ENCODE assay signal across 1 cellular context in genomic region chr2:76612764-76613163, GRCh38.
TF ChIP-seq lines count a peak whose summit lies in the region.

No MANE protein-coding gene starts in this region.

TF ChIP-seq in WTC11, 78 proteins besides CTCF, POLR2A, EP300 and RAD21 (continued from another document):
- TF ChIP-seq E2F4 (CRISPR knock-in tag; IDR thresholded peaks at IDR 0.05; ENCODE audit: borderline replicate concordance, low read depth) (no peak), MXD4 (CRISPR knock-in tag; IDR thresholded peaks at IDR 0.05; ENCODE audit: borderline replicate concordance) (peak; percentile 43; the same call in 1 of the 2 replicates), SMAD4 (CRISPR knock-in tag; IDR thresholded peaks at IDR 0.05) (no peak), ZNF425 (CRISPR knock-in tag; conservative IDR thresholded peaks at IDR 0.05) (no peak), FOXP4 (CRISPR knock-in tag; IDR thresholded peaks at IDR 0.05) (no peak), E2F5 (CRISPR knock-in tag; IDR thresholded peaks at IDR 0.05) (no peak), ZNF219 (CRISPR knock-in tag; IDR thresholded peaks at IDR 0.05; ENCODE audit: borderline replicate concordance) (no peak), NFYB (CRISPR knock-in tag; conservative IDR thresholded peaks at IDR 0.05; ENCODE audit: low read depth) (no peak), JAZF1 (CRISPR knock-in tag; IDR thresholded peaks at IDR 0.05) (no peak), ZBTB21 (CRISPR knock-in tag; IDR thresholded peaks at IDR 0.05; ENCODE audit: borderline replicate concordance) (no peak), TCF7 (CRISPR knock-in tag; IDR thresholded peaks at IDR 0.05; ENCODE audit: low read depth) (no peak), MYBL2 (CRISPR knock-in tag; IDR thresholded peaks at IDR 0.05) (no peak), SMAD3 (CRISPR knock-in tag; IDR thresholded peaks at IDR 0.05; ENCODE audit: borderline replicate concordance) (no peak), ZNF671 (CRISPR knock-in tag; IDR thresholded peaks at IDR 0.05) (no peak), USF1 (CRISPR knock-in tag; IDR thresholded peaks at IDR 0.05) (no peak)
- TF ChIP-seq, protein P1, sequence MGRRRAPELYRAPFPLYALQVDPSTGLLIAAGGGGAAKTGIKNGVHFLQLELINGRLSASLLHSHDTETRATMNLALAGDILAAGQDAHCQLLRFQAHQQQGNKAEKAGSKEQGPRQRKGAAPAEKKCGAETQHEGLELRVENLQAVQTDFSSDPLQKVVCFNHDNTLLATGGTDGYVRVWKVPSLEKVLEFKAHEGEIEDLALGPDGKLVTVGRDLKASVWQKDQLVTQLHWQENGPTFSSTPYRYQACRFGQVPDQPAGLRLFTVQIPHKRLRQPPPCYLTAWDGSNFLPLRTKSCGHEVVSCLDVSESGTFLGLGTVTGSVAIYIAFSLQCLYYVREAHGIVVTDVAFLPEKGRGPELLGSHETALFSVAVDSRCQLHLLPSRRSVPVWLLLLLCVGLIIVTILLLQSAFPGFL (CRISPR knock-in tag; IDR thresholded peaks at IDR 0.05; ENCODE audit: borderline replicate concordance), result no peak
- TF ChIP-seq, protein P2, sequence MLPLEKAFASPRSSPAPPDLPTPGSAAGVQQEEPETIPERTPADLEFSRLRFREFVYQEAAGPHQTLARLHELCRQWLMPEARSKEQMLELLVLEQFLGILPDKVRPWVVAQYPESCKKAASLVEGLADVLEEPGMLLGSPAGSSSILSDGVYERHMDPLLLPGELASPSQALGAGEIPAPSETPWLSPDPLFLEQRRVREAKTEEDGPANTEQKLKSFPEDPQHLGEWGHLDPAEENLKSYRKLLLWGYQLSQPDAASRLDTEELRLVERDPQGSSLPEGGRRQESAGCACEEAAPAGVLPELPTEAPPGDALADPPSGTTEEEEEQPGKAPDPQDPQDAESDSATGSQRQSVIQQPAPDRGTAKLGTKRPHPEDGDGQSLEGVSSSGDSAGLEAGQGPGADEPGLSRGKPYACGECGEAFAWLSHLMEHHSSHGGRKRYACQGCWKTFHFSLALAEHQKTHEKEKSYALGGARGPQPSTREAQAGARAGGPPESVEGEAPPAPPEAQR (CRISPR knock-in tag; IDR thresholded peaks at IDR 0.05), result peak; percentile 82; the same call in 1 of the 2 replicates
